Comparison of ENCODE assay signal across 23 cellular contexts in the genomic region with DNA sequence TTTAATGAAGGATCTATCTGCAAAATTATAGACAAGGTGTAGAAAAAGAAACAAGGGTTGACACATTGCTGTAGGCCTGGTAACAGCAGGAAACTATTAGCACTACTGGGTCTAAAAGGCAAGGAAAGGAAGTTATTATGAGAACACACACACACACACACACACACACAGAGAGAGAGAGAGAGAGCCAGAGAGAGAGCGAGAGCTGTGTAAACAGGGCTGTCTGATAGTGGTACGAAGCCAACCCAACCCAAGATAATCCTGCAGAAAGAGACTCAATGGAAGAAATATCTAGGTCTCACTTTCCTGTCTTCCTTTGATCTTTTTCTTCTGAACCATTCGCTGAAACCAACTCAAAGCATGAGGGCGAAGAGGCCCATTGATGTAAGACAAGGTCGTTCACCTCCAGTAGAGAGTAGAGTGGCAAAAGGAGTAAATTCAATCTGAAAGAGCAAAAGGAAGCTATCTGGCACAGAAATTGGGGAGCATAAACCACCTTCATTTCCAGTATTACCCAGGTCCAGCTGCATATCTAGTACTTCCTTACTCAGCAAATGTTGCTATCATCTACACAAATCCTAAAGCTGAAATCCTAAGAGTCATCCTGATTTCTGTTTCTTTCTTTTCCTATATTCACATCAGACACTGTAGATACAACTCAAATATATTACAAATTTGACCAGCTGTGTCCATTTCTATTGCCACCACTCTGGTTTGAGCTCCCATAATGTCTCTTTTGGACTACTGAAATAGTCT.
"Had no signal": no experiment of that assay in that cellular context is flagged by ENCODE, and none has a peak within 500 bp of the region (broad histone marks: within the 10 kb centered on the region; RNA-seq: fewer than 3 reads in every experiment).

No MANE protein-coding gene starts in this region.

- H3K27ac Mint-ChIP-seq: brain; memory B cell; T-cell; T-helper 2 cell treated with Interferon-gamma antibody and Interleukin-4, amounts not matched to agents 5 μg/mL and 100 μg/mL, for 36 hours had no signal

- DNase-seq: activated CD4-positive, alpha-beta T cell treated with anti-CD3 and anti-CD28 coated beads, Interleukin-2, amount 50 U/mL, for 1 hour; activated CD8-positive, alpha-beta memory T cell treated with anti-CD3 and anti-CD28 coated beads for 24 hours; activated CD8-positive, alpha-beta memory T cell treated with anti-CD3 and anti-CD28 coated beads, Interleukin-2, amount 50 U/mL, for 4 hours; activated effector memory CD4-positive, alpha-beta T cell treated with Interleukin-2 at 50 U/mL for 16 hours; activated naive CD4-positive, alpha-beta T cell treated with anti-CD3 and anti-CD28 coated beads, Interleukin-2, amount 50 U/mL, for 16 hours; activated T-cell treated with anti-CD3 and anti-CD28 coated beads, Interleukin-2, amount 50 U/mL, for 4 hours; aorta; effector memory CD8-positive, alpha-beta T cell; hypothalamus; occipital lobe; posterior cingulate gyrus; sigmoid colon; stimulated activated CD4-positive, alpha-beta T cell treated with anti-CD3 and anti-CD28 coated beads, Interleukin-2, amount 100 ng/mL, for 48 hours; stimulated activated CD8-positive, alpha-beta memory T cell treated with anti-CD3 and anti-CD28 coated beads, Interleukin-4, amount 100 ng/mL, for 48 hours; T-cell; testis had no signal

- H3K27me3 ChIP-seq: esophagus muscularis mucosa, sigmoid colon, testis, vagina had no signal

- H3K27ac ChIP-seq: esophagus muscularis mucosa, sigmoid colon, testis, vagina, VCaP had no signal

- H3K36me3 Mint-ChIP-seq: brain, memory B cell, T-cell had no signal

- H3K27me3 Mint-ChIP-seq: effector memory CD8-positive, alpha-beta T cell had no signal

- H3K36me3 ChIP-seq: esophagus muscularis mucosa, sigmoid colon, vagina had no signal

- H3K9me3 Mint-ChIP-seq: activated T-cell treated with anti-CD3 and anti-CD28 coated beads, Interleukin-2, amount 50 U/mL, for 4 hours; brain; effector memory CD8-positive, alpha-beta T cell; memory B cell; T-cell; T-helper 2 cell treated with Interferon-gamma antibody and Interleukin-4, amounts not matched to agents 5 μg/mL and 100 μg/mL, for 36 hours had no signal

- ATAC-seq: activated CD4-positive, CD25-positive, alpha-beta regulatory T cell treated with anti-CD3 and anti-CD28 coated beads, Interleukin-2, amount 50 U/mL, for 24 hours; activated T-cell treated with anti-CD3 and anti-CD28 coated beads, Interleukin-2, amount 50 U/mL, for 4 hours; effector memory CD8-positive, alpha-beta T cell had no signal

- H3K4me3 ChIP-seq: esophagus muscularis mucosa, sigmoid colon, testis, vagina had no signal

- H3K4me3 Mint-ChIP-seq: activated T-cell treated with anti-CD3 and anti-CD28 coated beads, Interleukin-2, amount 50 U/mL, for 4 hours; brain; memory B cell; T-cell; T-helper 2 cell treated with Interferon-gamma antibody and Interleukin-4, amounts not matched to agents 5 μg/mL and 100 μg/mL, for 36 hours had no signal

- H3K4me1 Mint-ChIP-seq: memory B cell had no signal

- H3K9me3 ChIP-seq: esophagus muscularis mucosa, sigmoid colon, testis, vagina had no signal

- H3K4me1 ChIP-seq: esophagus muscularis mucosa, sigmoid colon, testis, vagina had no signal
